ENCODE assay signal across 1 cellular context in the genomic region with DNA sequence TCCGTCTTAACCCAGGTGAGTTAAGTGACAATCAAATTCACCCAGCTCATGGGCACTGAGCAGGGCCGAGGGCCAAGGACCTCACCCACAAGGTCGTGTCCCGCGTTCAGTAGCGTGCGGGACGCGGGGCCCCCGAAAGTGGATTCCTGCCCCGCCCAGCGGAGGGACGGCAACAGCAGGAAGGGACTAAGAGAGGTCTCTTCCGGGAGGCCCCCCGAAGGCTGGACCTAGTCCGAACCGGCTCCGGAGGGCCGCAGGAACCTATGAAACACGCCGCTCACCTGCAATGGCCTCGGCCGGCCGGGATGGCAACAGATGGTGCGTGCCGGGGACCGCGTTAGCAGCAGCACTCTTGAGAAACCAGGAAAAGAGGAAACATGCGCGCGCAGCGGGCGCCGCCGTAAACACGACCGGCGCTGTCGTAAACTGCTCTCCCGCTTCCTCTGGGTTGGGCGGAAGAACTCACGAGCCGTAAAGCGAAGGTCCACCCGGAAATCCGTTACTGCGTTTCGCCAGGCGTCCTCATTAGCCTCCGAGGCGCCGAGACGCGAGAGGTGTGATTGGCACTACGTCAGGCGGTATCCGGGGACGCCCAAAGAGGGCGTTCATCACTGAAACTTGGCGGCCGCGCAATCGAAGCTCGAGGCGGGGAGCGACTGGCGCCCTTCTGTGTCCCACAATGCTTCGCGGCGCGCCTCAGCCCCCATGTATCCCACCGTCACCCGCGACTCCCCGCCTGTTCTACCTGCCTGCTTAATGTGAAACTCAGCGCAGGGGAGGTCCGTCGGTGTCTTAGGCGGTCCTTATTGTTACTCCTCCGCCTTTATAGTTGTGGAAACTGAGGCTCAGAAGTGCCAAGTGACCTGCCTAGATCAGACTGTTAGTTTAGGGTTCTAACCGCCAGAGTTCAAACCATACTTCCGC.
TF ChIP-seq lines count a peak whose summit lies in the region.

Gene EIF3D, minus strand, starts transcription at position 372 of the 924 bp plus-strand sequence. CDS start 3,045 bp downstream, outside the sequence.

TF ChIP-seq in K562, 482 proteins besides CTCF, POLR2A, EP300 and RAD21 (continued from another document and continues in another):
- peak; percentile 90 for TF ChIP-seq TAF1 (IDR thresholded peaks at IDR 0.05; ENCODE audit: control insufficient read depth, extremely low read depth, insufficient read depth, low read length, severe bottlenecking)
- TF ChIP-seq BCOR (IDR thresholded peaks at IDR 0.05), result peak; percentile 34; the same call in 1 of the 2 replicates
- peak; percentile 92 for TF ChIP-seq CREM (IDR thresholded peaks at IDR 0.05; ENCODE audit: low read depth)
- no peak for TF ChIP-seq BACH1 (tag; IDR thresholded peaks at IDR 0.05)
- TF ChIP-seq FOXA3 (CRISPR knock-in tag; conservative IDR thresholded peaks at IDR 0.05 in 1 of 2, IDR thresholded peaks at IDR 0.05 in 1 of 2), result peak in 1 of 2 experiments; percentile 70; a peak in 2 of 4 replicates
- peak; percentile 40; the same call in 1 of the 2 replicates for TF ChIP-seq RFX1 (IDR thresholded peaks at IDR 0.05)
- TF ChIP-seq SMARCE1 (IDR thresholded peaks at IDR 0.05), result no peak
- TF ChIP-seq, protein P1, sequence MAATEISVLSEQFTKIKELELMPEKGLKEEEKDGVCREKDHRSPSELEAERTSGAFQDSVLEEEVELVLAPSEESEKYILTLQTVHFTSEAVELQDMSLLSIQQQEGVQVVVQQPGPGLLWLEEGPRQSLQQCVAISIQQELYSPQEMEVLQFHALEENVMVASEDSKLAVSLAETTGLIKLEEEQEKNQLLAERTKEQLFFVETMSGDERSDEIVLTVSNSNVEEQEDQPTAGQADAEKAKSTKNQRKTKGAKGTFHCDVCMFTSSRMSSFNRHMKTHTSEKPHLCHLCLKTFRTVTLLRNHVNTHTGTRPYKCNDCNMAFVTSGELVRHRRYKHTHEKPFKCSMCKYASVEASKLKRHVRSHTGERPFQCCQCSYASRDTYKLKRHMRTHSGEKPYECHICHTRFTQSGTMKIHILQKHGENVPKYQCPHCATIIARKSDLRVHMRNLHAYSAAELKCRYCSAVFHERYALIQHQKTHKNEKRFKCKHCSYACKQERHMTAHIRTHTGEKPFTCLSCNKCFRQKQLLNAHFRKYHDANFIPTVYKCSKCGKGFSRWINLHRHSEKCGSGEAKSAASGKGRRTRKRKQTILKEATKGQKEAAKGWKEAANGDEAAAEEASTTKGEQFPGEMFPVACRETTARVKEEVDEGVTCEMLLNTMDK (IDR thresholded peaks at IDR 0.05; ENCODE audit: borderline replicate concordance, insufficient read depth, low read depth, low read length, poor library complexity, severe bottlenecking), result peak; percentile 18
- peak; percentile 6; the same call in 1 of the 2 replicates for TF ChIP-seq STAT5A (IDR thresholded peaks at IDR 0.05; ENCODE audit: borderline replicate concordance, low read length)
- TF ChIP-seq MCM2 (IDR thresholded peaks at IDR 0.05; ENCODE audit: low read depth), result no peak
- no peak for TF ChIP-seq SNRNP70 (optimal IDR thresholded peaks at IDR 0.05; ENCODE audit: low read depth, low read length)
- no peak for TF ChIP-seq SMARCA5 (IDR thresholded peaks at IDR 0.05)
- TF ChIP-seq POLR2B (IDR thresholded peaks at IDR 0.05; ENCODE audit: low read depth, partially characterized antibody), result peak; percentile 91
- TF ChIP-seq ZFX (CRISPR knock-in tag; IDR thresholded peaks at IDR 0.05), result peak; percentile 64; the same call in 1 of the 2 replicates
- TF ChIP-seq PHB (CRISPR knock-in tag; IDR thresholded peaks at IDR 0.05), result peak; percentile 52; the same call in 1 of the 2 replicates
- no peak for TF ChIP-seq ZNF717 (CRISPR knock-in tag; IDR thresholded peaks at IDR 0.05)
- TF ChIP-seq, protein P2, sequence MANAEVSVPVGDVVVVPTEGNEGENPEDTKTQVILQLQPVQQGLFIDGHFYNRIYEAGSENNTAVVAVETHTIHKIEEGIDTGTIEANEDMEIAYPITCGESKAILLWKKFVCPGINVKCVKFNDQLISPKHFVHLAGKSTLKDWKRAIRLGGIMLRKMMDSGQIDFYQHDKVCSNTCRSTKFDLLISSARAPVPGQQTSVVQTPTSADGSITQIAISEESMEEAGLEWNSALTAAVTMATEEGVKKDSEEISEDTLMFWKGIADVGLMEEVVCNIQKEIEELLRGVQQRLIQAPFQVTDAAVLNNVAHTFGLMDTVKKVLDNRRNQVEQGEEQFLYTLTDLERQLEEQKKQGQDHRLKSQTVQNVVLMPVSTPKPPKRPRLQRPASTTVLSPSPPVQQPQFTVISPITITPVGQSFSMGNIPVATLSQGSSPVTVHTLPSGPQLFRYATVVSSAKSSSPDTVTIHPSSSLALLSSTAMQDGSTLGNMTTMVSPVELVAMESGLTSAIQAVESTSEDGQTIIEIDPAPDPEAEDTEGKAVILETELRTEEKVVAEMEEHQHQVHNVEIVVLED (CRISPR knock-in tag; IDR thresholded peaks at IDR 0.05), result peak; percentile 84
- peak; percentile 16; the same call in 1 of the 2 replicates for TF ChIP-seq AFF4 (CRISPR knock-in tag; IDR thresholded peaks at IDR 0.05)
- TF ChIP-seq MCM7 (IDR thresholded peaks at IDR 0.05), result no peak
- 0 out of 4 replicates have a peak, but pooled peaks of 1 of the 2 experiments have one; percentile 50 for TF ChIP-seq ARNT (IDR thresholded peaks at IDR 0.05)
- peak; percentile 97 for TF ChIP-seq E4F1 (CRISPR knock-in tag; IDR thresholded peaks at IDR 0.05; ENCODE audit: borderline replicate concordance)
- TF ChIP-seq PRDM10 (IDR thresholded peaks at IDR 0.05; ENCODE audit: partially characterized antibody), result peak; percentile 35
- no peak for TF ChIP-seq HMG20A (CRISPR knock-in tag; conservative IDR thresholded peaks at IDR 0.05)
- TF ChIP-seq, protein P3, sequence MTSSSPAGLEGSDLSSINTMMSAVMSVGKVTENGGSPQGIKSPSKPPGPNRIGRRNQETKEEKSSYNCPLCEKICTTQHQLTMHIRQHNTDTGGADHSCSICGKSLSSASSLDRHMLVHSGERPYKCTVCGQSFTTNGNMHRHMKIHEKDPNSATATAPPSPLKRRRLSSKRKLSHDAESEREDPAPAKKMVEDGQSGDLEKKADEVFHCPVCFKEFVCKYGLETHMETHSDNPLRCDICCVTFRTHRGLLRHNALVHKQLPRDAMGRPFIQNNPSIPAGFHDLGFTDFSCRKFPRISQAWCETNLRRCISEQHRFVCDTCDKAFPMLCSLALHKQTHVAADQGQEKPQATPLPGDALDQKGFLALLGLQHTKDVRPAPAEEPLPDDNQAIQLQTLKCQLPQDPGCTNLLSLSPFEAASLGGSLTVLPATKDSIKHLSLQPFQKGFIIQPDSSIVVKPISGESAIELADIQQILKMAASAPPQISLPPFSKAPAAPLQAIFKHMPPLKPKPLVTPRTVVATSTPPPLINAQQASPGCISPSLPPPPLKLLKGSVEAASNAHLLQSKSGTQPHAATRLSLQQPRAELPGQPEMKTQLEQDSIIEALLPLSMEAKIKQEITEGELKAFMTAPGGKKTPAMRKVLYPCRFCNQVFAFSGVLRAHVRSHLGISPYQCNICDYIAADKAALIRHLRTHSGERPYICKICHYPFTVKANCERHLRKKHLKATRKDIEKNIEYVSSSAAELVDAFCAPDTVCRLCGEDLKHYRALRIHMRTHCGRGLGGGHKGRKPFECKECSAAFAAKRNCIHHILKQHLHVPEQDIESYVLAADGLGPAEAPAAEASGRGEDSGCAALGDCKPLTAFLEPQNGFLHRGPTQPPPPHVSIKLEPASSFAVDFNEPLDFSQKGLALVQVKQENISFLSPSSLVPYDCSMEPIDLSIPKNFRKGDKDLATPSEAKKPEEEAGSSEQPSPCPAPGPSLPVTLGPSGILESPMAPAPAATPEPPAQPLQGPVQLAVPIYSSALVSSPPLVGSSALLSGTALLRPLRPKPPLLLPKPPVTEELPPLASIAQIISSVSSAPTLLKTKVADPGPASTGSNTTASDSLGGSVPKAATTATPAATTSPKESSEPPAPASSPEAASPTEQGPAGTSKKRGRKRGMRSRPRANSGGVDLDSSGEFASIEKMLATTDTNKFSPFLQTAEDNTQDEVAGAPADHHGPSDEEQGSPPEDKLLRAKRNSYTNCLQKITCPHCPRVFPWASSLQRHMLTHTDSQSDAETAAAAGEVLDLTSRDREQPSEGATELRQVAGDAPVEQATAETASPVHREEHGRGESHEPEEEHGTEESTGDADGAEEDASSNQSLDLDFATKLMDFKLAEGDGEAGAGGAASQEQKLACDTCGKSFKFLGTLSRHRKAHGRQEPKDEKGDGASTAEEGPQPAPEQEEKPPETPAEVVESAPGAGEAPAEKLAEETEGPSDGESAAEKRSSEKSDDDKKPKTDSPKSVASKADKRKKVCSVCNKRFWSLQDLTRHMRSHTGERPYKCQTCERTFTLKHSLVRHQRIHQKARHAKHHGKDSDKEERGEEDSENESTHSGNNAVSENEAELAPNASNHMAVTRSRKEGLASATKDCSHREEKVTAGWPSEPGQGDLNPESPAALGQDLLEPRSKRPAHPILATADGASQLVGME (CRISPR knock-in tag; IDR thresholded peaks at IDR 0.05), result no peak
- TF ChIP-seq CXXC5 (CRISPR knock-in tag; IDR thresholded peaks at IDR 0.05), result peak; percentile 85
- 0 out of 2 replicates have a peak, but pooled peaks have one; percentile 53 for TF ChIP-seq ZNF175 (CRISPR knock-in tag; IDR thresholded peaks at IDR 0.05; ENCODE audit: low read depth)
